18 cellular contexts compared by ENCODE assay signal in genomic region chr9:7500521-7500920, GRCh38.
"Had no signal": no experiment of that assay in that cellular context is flagged by ENCODE, and none has a peak within 500 bp of the region (broad histone marks: within the 10 kb centered on the region; RNA-seq: fewer than 3 reads in every experiment).

No MANE protein-coding gene starts in this region.

- DNase-seq: activated CD4-positive, alpha-beta T cell treated with anti-CD3 and anti-CD28 coated beads for 1 hour; activated CD8-positive, alpha-beta memory T cell treated with anti-CD3 and anti-CD28 coated beads for 24 hours; activated CD8-positive, alpha-beta memory T cell treated with anti-CD3 and anti-CD28 coated beads, Interleukin-2, amount 50 U/mL, for 48 hours; activated effector memory CD4-positive, alpha-beta T cell treated with Interleukin-2 at 50 U/mL for 16 hours; activated naive CD4-positive, alpha-beta T cell treated with anti-CD3 and anti-CD28 coated beads, Interleukin-2, amount 10 ng/mL, durations not matched to agents 7 days and 5 days; activated naive CD8-positive, alpha-beta T cell treated with anti-CD3 and anti-CD28 coated beads, Interleukin-2, amount 50 U/mL, for 24 hours; activated T-cell treated with anti-CD3 and anti-CD28 coated beads, Interleukin-2, amount 50 U/mL, for 48 hours; anterior cingulate cortex; dermis blood vessel endothelial cell; effector memory CD4-positive, alpha-beta T cell; esophagus squamous epithelium; heart right ventricle; left ventricle myocardium inferior; occipital lobe; posterior cingulate gyrus; stimulated activated naive B cell treated with anti-CD40 and anti-IgM and Interleukin-4, amounts not matched to agents 10 μg/mL and 1 μg/mL and 100 μg/mL, for 72 hours; upper lobe of left lung; WERI-Rb-1 had no signal

- ATAC-seq: activated naive CD8-positive, alpha-beta T cell treated with anti-CD3 and anti-CD28 coated beads, Interleukin-2, amount 50 U/mL, for 24 hours; heart right ventricle; stimulated activated naive B cell treated with anti-CD40 and anti-IgM and Interleukin-4, amounts not matched to agents 10 μg/mL and 1 μg/mL and 100 μg/mL, for 72 hours had no signal
